Comparison of ENCODE assay signal across 18 cellular contexts in genomic region chr2:171564463-171564862, GRCh38.
"Had no signal": no experiment of that assay in that cellular context is flagged by ENCODE, and none has a peak within 500 bp of the region (broad histone marks: within the 10 kb centered on the region; RNA-seq: fewer than 3 reads in every experiment).

No MANE protein-coding gene starts in this region.

- H3K9me3 ChIP-seq: left lung, suprapubic skin, transverse colon, uterus had no signal

- H3K4me1 ChIP-seq: foreskin keratinocyte, left lung, suprapubic skin, uterus had no signal

- H3K27me3 ChIP-seq: foreskin keratinocyte, left lung, suprapubic skin, transverse colon, uterus had no signal

- H3K4me3 ChIP-seq: left lung, skin epidermis, suprapubic skin, transverse colon, uterus had no signal

- ATAC-seq: foreskin keratinocyte; left lung; right cardiac atrium; stimulated activated naive CD8-positive, alpha-beta T cell treated with anti-CD3 and anti-CD28 coated beads, Interleukin-15, amount 100 ng/mL, for 72 hours; T-helper 17 cell had no signal

- H3K27ac ChIP-seq: foreskin keratinocyte, left lung, skin epidermis, suprapubic skin, transverse colon, uterus, WERI-Rb-1 had no signal

- FAIRE-seq: kidney had no signal

- H3K36me3 ChIP-seq: left lung, suprapubic skin, transverse colon, uterus, WERI-Rb-1 had no signal

- DNase-seq: activated CD4-positive, alpha-beta T cell treated with anti-CD3 and anti-CD28 coated beads for 1 hour; activated CD4-positive, alpha-beta T cell treated with anti-CD3 and anti-CD28 coated beads, Interleukin-2, amount 50 U/mL, for 4 hours; effector memory CD4-positive, alpha-beta T cell; foreskin keratinocyte; glutamatergic neuron; kidney; left lung; midbrain; nephron progenitor cell; nucleus accumbens; right cardiac atrium; stimulated activated naive CD8-positive, alpha-beta T cell treated with anti-CD3 and anti-CD28 coated beads, Interleukin-15, amount 100 ng/mL, for 72 hours; T-helper 17 cell; transverse colon; uterus; WERI-Rb-1 had no signal
